In the genomic region with DNA sequence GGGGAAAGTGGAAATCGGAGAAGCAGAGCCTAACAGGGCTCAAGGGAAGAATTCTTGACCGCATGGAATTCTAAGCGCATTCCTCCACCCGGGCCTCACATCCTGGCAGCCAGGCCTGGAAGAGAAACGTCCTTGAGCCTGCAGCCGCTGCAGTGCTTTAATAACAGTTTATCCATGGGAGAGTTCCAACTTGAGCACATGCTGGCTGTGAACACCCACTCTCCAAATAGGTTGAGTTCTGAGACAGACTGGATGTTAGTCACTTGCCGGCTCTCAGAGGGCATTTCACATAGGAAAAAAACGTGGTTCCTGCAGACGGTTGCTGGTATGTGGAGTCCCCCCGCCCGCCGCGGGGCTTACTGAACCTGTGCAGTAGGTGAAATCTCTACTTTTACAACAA, we compare ENCODE assay signal across 8 cellular contexts.
DNase-seq lines count a peak whose midpoint lies in the region; ATAC-seq and TF ChIP-seq lines count a peak whose summit lies in the region.

No MANE protein-coding gene starts in this region.

- TF ChIP-seq CTCF in AG04450 (IDR thresholded peaks at IDR 0.05; ENCODE audit: low read depth, low read length): no peak
- no peak for TF ChIP-seq CTCF in epithelial cell of esophagus (IDR thresholded peaks at IDR 0.05; ENCODE audit: insufficient read depth, low read depth, low read length, missing control alignments)
- no peak for TF ChIP-seq CTCF in mesothelial cell of epicardium (IDR thresholded peaks at IDR 0.05; ENCODE audit: unreplicated experiment)

- CTCF ChIA-PET in AG04450 (lab: Charles Lee): interaction anchor here (0.5 to 10.3 kb wide), 26 partner anchors 16 to 545 kb away, joined by 3 to 236 read pairs (median 8); a partner anchor contains a TSS

- no peaks in the 10 kb centered on the region for H3K9me3 Mint-ChIP-seq in mesothelial cell of epicardium

- H3K4me3 ChIP-seq in AG04450 (ENCODE audit: low read depth, low read length) (no peak overlapping the region), epithelial cell of esophagus (ENCODE audit: low read length) (no peak overlapping the region)

- H3K4me3 Mint-ChIP-seq in mesothelial cell of epicardium: peak overlapping the region; percentile 29

- no peaks in the 10 kb centered on the region for H3K27me3 ChIP-seq in AG04450 (ENCODE audit: control insufficient read depth, insufficient read depth, low read length)

- POLR2A ChIA-PET in AG04450 (lab: Yijun Ruan, JAX): interaction anchor here (0.7 to 5.6 kb wide), 11 partner anchors 16 to 487 kb away, joined by 3 to 50 read pairs (median 4); a partner anchor contains a TSS

- no peaks in the 10 kb centered on the region for H3K9me3 ChIP-seq in AG04450 (ENCODE audit: control insufficient read depth, insufficient read depth, low read length)

- no peaks in the 10 kb centered on the region for H3K36me3 Mint-ChIP-seq in mesothelial cell of epicardium

- no peak for ATAC-seq in HG02798 (IDR thresholded peaks at IDR 0.05; ENCODE audit: poor library complexity, unreplicated experiment)

- H3K27ac Mint-ChIP-seq in mesothelial cell of epicardium: peak overlapping the region; percentile 87

- H3K27ac ChIP-seq in AG04450 (ENCODE audit: low read depth, low read length): peak overlapping the region; percentile 89

- DNase-seq in AG04450 (ENCODE audit: low read depth, low spot score) (peak; percentile 98), M059J (ENCODE audit: low read depth) (peak; percentile 99), epithelial cell of esophagus (ENCODE audit: low read depth) (peak; percentile 91), mesothelial cell of epicardium (ENCODE audit: low spot score in 2 of 2, unreplicated experiment in 2 of 2) (peak; percentile 32 to 59), C1 segment of cervical spinal cord (lab: John Stamatoyannopoulos, UW) (no peak), NCI-H1105 treated with DMSO at 0.1 percent for 48 hours (lab: John Stamatoyannopoulos, UW) (no peak)
- no peak for DNase-seq in activated T-cell treated with anti-CD3 and anti-CD28 coated beads, Interleukin-2, amount 50 U/mL, for 48 hours

- no peaks in the 10 kb centered on the region for H3K27me3 Mint-ChIP-seq in mesothelial cell of epicardium (ENCODE audit: low read depth)

- H3K4me1 Mint-ChIP-seq in mesothelial cell of epicardium: peaks cover 29% of the 10 kb centered on the region

Comparison
In these comparisons a context has a peak if more than half of its experiments do, and no peak if none do; other contexts are left out.
1. DNase-seq: peak in AG04450 (single experiment), M059J (single experiment), epithelial cell of esophagus (single experiment) and mesothelial cell of epicardium (2 of 2); none in C1 segment of cervical spinal cord (0 of 14), NCI-H1105 treated with DMSO at 0.1 percent for 48 hours (single experiment) and activated T-cell treated with anti-CD3 and anti-CD28 coated beads, Interleukin-2, amount 50 U/mL, for 48 hours (0 of 2).